In the genomic region with DNA sequence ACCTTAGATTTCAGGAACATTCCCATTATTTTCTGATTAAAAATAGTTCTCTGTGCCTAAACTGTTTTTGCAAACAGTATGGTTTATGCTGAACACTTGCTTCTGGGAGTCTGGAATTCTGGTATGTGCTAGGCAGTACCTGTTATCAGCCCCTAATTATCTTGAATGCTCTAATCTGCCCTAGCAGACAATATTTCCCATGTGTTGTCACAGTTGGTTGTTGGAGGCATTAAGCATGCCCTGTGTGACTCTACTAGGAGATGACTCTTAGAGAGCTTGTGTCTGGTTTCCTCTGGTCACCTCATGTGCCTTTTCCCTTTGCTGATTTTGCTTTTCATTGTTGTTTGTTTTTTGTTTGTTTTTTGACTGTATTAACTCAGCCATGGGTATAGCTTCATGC, we compare ENCODE assay signal across 1 cellular context.
TF ChIP-seq lines count a peak whose summit lies in the region.

No MANE protein-coding gene starts in this region.

TF ChIP-seq in endothelial cell of umbilical vein, 7 proteins besides CTCF, POLR2A, EP300 and RAD21 (continued from another document):
- TF ChIP-seq EZH2 (IDR thresholded peaks at IDR 0.05; ENCODE audit: borderline replicate concordance, low read depth, low read length, severe bottlenecking) (no peak), MYC (IDR thresholded peaks at IDR 0.05; ENCODE audit: low read depth, low read length) (no peak)
